ENCODE assay signal across 8 cellular contexts in the genomic region with DNA sequence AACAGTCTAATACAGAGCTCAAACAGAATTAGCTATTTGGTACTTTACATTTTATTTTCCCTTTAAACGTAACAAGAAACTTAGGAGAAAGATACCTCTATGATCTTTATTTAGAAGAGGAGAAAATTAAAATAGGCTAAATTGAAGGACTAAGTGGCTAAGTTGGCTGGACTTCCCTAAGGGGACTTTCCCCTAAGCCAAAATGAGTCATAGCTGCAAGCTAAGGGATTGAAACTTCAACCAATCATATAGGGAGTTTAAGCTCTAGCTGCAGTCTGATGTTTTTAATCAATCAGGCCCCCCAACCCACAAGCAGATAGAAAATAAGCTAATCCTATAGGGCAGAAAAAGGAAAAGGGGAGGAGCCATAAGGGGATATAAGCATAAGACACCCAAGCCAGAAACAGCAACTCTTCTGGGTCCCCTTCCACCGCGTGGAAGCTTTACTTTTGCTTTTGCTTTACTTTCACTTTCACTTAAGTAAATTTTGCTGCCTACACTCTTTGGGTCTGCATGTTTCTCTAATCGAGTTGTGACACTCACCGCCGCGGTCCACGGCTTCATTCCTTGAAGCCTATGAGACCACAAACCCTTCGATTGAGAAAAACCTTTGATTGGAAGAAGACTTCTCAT.
DNase-seq lines count a peak whose midpoint lies in the region; ATAC-seq and TF ChIP-seq lines count a peak whose summit lies in the region.

No MANE protein-coding gene starts in this region.

- no peaks in the 10 kb centered on the region for H3K79me2 ChIP-seq in KMS-11 (ENCODE audit: insufficient read depth, low read depth)

- H3K36me3 ChIP-seq in BLaER1 treated with 17β-estradiol and CSF1 and Interleukin-3, amounts not matched to agents 10 nM and 100 nM = no peaks in the 10 kb centered on the region
- no peaks in the 10 kb centered on the region for H3K36me3 ChIP-seq in KMS-11 (ENCODE audit: insufficient read depth)
- H3K36me3 ChIP-seq in adipocyte (ENCODE audit: control insufficient read depth, insufficient read depth, low read length, severe bottlenecking) = no peaks in the 10 kb centered on the region
- no peaks in the 10 kb centered on the region for H3K36me3 ChIP-seq in testis (ENCODE audit: low read depth, missing control alignments)

- H3K27ac Mint-ChIP-seq in osteocyte (ENCODE audit: unreplicated experiment) = no peak overlapping the region

- peak overlapping the region in 3 of 11 experiments; percentile 12 to 40 (median 21); a peak in 2 of 22 replicates for H3K9ac ChIP-seq in BLaER1 treated with 17β-estradiol and CSF1 and Interleukin-3, amounts not matched to agents 10 nM and 100 nM
- H3K9ac ChIP-seq in KMS-11 = peak overlapping the region; percentile 51; the same call in 1 of the 2 replicates
- H3K9ac ChIP-seq in adipocyte (ENCODE audit: low read length) = no peak overlapping the region

- intact Hi-C loops in testis (cut with DNase I; ENCODE audit: low total_unique reads) = no loop called here

- no peaks in the 10 kb centered on the region for H3K27me3 Mint-ChIP-seq in osteocyte (ENCODE audit: unreplicated experiment)

- H2AFZ ChIP-seq in KMS-11 (ENCODE audit: low read depth) = peak overlapping the region; percentile 80

- no peaks in the 10 kb centered on the region for H3K4me1 Mint-ChIP-seq in osteocyte (ENCODE audit: unreplicated experiment)

- peak overlapping the region; percentile 17 to 61 (median 39); a peak in 20 of 22 replicates for H3K4me2 ChIP-seq in BLaER1 treated with 17β-estradiol and CSF1 and Interleukin-3, amounts not matched to agents 10 nM and 100 nM
- peak overlapping the region; percentile 68 for H3K4me2 ChIP-seq in KMS-11

- no peaks in the 10 kb centered on the region for H3K27me3 ChIP-seq in BLaER1 treated with 17β-estradiol and CSF1 and Interleukin-3, amounts not matched to agents 10 nM and 100 nM
- H3K27me3 ChIP-seq in KMS-11 (ENCODE audit: insufficient read depth, low read depth) = no peaks in the 10 kb centered on the region
- H3K27me3 ChIP-seq in adipocyte (replicated peaks; ENCODE audit: control insufficient read depth, insufficient read depth, low read length) = no peaks in the 10 kb centered on the region
- no peaks in the 10 kb centered on the region for H3K27me3 ChIP-seq in testis

- peak overlapping the region in 6 of 10 experiments; percentile 15 to 52 (median 42); a peak in 9 of 20 replicates for H3K4me3 ChIP-seq in BLaER1 treated with 17β-estradiol and CSF1 and Interleukin-3, amounts not matched to agents 10 nM and 100 nM
- no peak overlapping the region for H3K4me3 ChIP-seq in KMS-11 (IDR thresholded peaks at IDR 0.05; ENCODE audit: insufficient read depth, low read depth, low read length)
- peak overlapping the region; percentile 51 for H3K4me3 ChIP-seq in adipocyte (ENCODE audit: low read length)
- no peak overlapping the region for H3K4me3 ChIP-seq in testis

- peaks cover 9% of the 10 kb centered on the region for H3K9me3 Mint-ChIP-seq in osteocyte (ENCODE audit: unreplicated experiment)

- H3K27ac ChIP-seq in BLaER1 treated with 17β-estradiol and CSF1 and Interleukin-3, amounts not matched to agents 10 nM and 100 nM = peak overlapping the region in 9 of 11 experiments; percentile 20 to 59 (median 36); a peak in 13 of 22 replicates
- H3K27ac ChIP-seq in KMS-11 = peak overlapping the region; percentile 25; the same call in 1 of the 2 replicates
- no peak overlapping the region for H3K27ac ChIP-seq in testis

- H4K20me1 ChIP-seq in BLaER1 treated with 17β-estradiol and CSF1 and Interleukin-3, amounts not matched to agents 10 nM and 100 nM = no peaks in the 10 kb centered on the region
- no peaks in the 10 kb centered on the region for H4K20me1 ChIP-seq in KMS-11 (ENCODE audit: insufficient read depth)

- 72 to 82% methylated on average over 9 of the region's 9 CpGs for WGBS in testis, 2 donors

- H3K36me3 Mint-ChIP-seq in osteocyte (ENCODE audit: unreplicated experiment) = no peaks in the 10 kb centered on the region

- peaks cover 0 to 14% (median 7%) of the 10 kb centered on the region in 11 experiments; a peak in 9 of 22 replicates for H3K9me3 ChIP-seq in BLaER1 treated with 17β-estradiol and CSF1 and Interleukin-3, amounts not matched to agents 10 nM and 100 nM (replicated peaks in 1 of 11)
- no peaks in the 10 kb centered on the region for H3K9me3 ChIP-seq in adipocyte (ENCODE audit: control insufficient read depth, low read length)
- H3K9me3 ChIP-seq in testis = no peaks in the 10 kb centered on the region

- peak; percentile 51 for ATAC-seq in GM19452 (IDR thresholded peaks at IDR 0.05; ENCODE audit: unreplicated experiment)

- TF ChIP-seq POLR2A in testis (IDR thresholded peaks at IDR 0.05) = no peak

- H3K4me3 Mint-ChIP-seq in osteocyte (ENCODE audit: unreplicated experiment) = no peak overlapping the region

- H3K4me1 ChIP-seq in BLaER1 treated with 17β-estradiol and CSF1 and Interleukin-3, amounts not matched to agents 10 nM and 100 nM = peaks cover 0 to 24% (median 0%) of the 10 kb centered on the region in 10 experiments; a peak in 7 of 20 replicates
- H3K4me1 ChIP-seq in KMS-11 (ENCODE audit: low read depth, poor library complexity, severe bottlenecking) (peaks cover 19% of the 10 kb centered on the region), adipocyte (ENCODE audit: control insufficient read depth, insufficient read depth, low read length) (no peaks in the 10 kb centered on the region), testis (no peaks in the 10 kb centered on the region)

- no peak for TF ChIP-seq CTCF in KMS-11 (conservative IDR thresholded peaks at IDR 0.05; ENCODE audit: low read depth, low read length)
- TF ChIP-seq CTCF in testis (IDR thresholded peaks at IDR 0.05) = no peak
- no peak for TF ChIP-seq CTCF in osteocyte (IDR thresholded peaks at IDR 0.05)

- DNase-seq in adipocyte (ENCODE audit: low read depth) (no peak), testis (no peak), osteocyte (ENCODE audit: extremely low spot score, unreplicated experiment) (no peak), NCI-H2171 treated with DMSO at 0.1 percent for 48 hours (lab: John Stamatoyannopoulos, UW) (no peak)
- DNase-seq in activated effector memory CD4-positive, alpha-beta T cell treated with anti-CD3 and anti-CD28 coated beads, Interleukin-2, amount 50 U/mL, for 16 hours = no peak

Comparison
In these comparisons a context has a peak if more than half of its experiments do, and no peak if none do; other contexts are left out.
1. H3K27ac ChIP-seq: peak in BLaER1 treated with 17β-estradiol and CSF1 and Interleukin-3, amounts not matched to agents 10 nM and 100 nM (9 of 11) and KMS-11 (single experiment); none in testis (0 of 2).
2. H3K4me3 ChIP-seq: peak in BLaER1 treated with 17β-estradiol and CSF1 and Interleukin-3, amounts not matched to agents 10 nM and 100 nM (6 of 10) and adipocyte (single experiment); none in KMS-11 (single experiment) and testis (0 of 2).